In the genomic region with DNA sequence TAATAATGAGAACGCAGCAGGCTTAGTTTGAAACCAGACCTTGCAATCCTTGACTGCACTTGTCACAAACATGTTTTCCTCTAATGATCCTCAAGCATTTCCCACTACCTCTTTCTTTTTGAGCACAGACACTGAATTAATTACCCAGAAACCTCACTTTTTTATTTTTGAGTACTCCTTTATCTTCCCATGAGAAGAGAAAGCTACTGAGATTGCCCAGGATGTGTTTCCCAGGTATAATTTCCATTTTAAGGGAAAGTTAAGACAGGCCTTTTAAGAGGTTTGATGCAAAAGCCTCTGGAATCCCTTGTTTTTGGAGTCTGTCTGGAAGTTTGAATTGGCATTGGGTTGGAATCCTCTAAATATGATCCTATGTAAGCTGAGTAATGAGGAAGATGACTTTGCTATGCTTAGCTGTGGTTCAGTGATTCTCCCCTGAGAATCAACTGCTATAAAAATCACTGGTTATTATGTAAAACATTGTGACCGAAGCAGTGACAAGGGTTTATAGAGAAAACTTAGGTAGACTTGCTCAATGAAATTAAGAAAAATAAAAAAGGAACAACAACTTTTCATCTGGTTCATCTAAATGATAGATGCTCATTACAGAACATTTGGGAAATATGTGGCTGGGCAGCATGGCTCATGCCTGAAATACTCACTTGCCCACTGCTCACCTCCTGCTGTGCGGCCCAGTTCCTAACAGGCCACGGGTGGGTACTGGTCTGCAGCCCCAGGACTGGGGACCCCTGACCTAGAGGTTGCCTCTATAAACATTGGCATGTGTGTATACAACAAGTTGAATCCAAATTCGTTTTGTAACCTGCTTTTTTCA, we compare ENCODE assay signal across 8 cellular contexts. TPM values are rescaled to one million over a fixed set of nuclear protein-coding genes. Genes with fewer than 3 reads are reported as not detected.
DNase-seq lines count a peak whose midpoint lies in the region; ATAC-seq and TF ChIP-seq lines count a peak whose summit lies in the region.

No MANE protein-coding gene starts in this region.

- DNase-seq in KBM-7, result peak; percentile 61
- peak in 1 of 2 donors; percentile 30 for DNase-seq in foreskin keratinocyte
- DNase-seq in psoas muscle, result no peak
- DNase-seq in stimulated activated CD4-positive, alpha-beta T cell treated with anti-CD3 and anti-CD28 coated beads, Interleukin-4, amount 100 ng/mL, for 4 hours, result no peak
- no peak for DNase-seq in NCI-H446 treated with DMSO at 0.1 percent for 48 hours (lab: John Stamatoyannopoulos, UW)
- DNase-seq in transverse colon, result no peak

- H3K27me3 ChIP-seq in DOHH2 (ENCODE audit: control insufficient read depth, low read length), result no peaks in the 10 kb centered on the region
- H3K27me3 ChIP-seq in foreskin keratinocyte, result no peaks in the 10 kb centered on the region
- H3K27me3 ChIP-seq in psoas muscle (ENCODE audit: insufficient read depth in 3 of 3, low read length in 2 of 3), result no peaks in the 10 kb centered on the region
- H3K27me3 ChIP-seq in transverse colon, result peaks cover 34% of the 10 kb centered on the region

- peak overlapping the region; percentile 100 for H3K27ac ChIP-seq in DOHH2 (ENCODE audit: low read depth, low read length)
- H3K27ac ChIP-seq in foreskin keratinocyte, result peak overlapping the region; percentile 97
- no peak overlapping the region for H3K27ac ChIP-seq in psoas muscle
- H3K27ac ChIP-seq in transverse colon, result no peak overlapping the region

- no peak for TF ChIP-seq POLR2A in transverse colon (IDR thresholded peaks at IDR 0.05)

- H3K79me2 ChIP-seq in DOHH2 (ENCODE audit: control insufficient read depth, low read length), result peaks cover 50% of the 10 kb centered on the region

- TF ChIP-seq CTCF in DOHH2 (IDR thresholded peaks at IDR 0.05; ENCODE audit: low read depth, low read length, poor library complexity, severe bottlenecking) (no peak), foreskin keratinocyte (conservative IDR thresholded peaks at IDR 0.05) (no peak), psoas muscle (IDR thresholded peaks at IDR 0.05) (no peak), transverse colon (IDR thresholded peaks at IDR 0.05) (no peak)

- H3K36me3 ChIP-seq in DOHH2 (ENCODE audit: control insufficient read depth, low read length) (no peaks in the 10 kb centered on the region), psoas muscle (ENCODE audit: insufficient read depth in 1 of 2, low read depth in 1 of 2) (no peaks in the 10 kb centered on the region), transverse colon (no peaks in the 10 kb centered on the region)

- H3K9me3 ChIP-seq in DOHH2 (ENCODE audit: control insufficient read depth, insufficient read depth, low read length) (no peaks in the 10 kb centered on the region), psoas muscle (no peaks in the 10 kb centered on the region), transverse colon (no peaks in the 10 kb centered on the region)

- H3F3A ChIP-seq in DOHH2 (ENCODE audit: control insufficient read depth, insufficient read depth), result peaks cover 68% of the 10 kb centered on the region

- WGBS in psoas muscle, 3 donors, result 73 to 79% (median 77%) methylated on average over 5 of the region's 5 CpGs
- WGBS in transverse colon (ENCODE audit: low coverage in 1 of 2), 2 donors, result 75% methylated on average over 4 to 5 of the region's 5 CpGs

- H3K4me3 ChIP-seq in DOHH2 (ENCODE audit: low read length) (peak overlapping the region; percentile 76), psoas muscle (no peak overlapping the region), transverse colon (no peak overlapping the region)

- TF ChIP-seq EP300 in transverse colon (IDR thresholded peaks at IDR 0.05; ENCODE audit: low read depth), result no peak

- intact Hi-C loops in psoas muscle (cut with DNase I) (no loop called here), transverse colon (cut with DNase I; ENCODE audit: low total_unique reads) (no loop called here)

- in situ Hi-C loops in KBM-7 (cut with MboI; ENCODE audit: low pct_unique_long_range_greater_than_20kb, low sequenced_read_pairs) (no loop called here), transverse colon (cut with MboI; ENCODE audit: low pct_ligation_motif_present in 1 of 4, low pct_unique_long_range_greater_than_20kb in 1 of 4, low sequenced_read_pairs in 3 of 4) (no loop called here)

- H3K4me2 ChIP-seq in DOHH2 (ENCODE audit: low read length), result peak overlapping the region; percentile 99

- H3K4me1 ChIP-seq in DOHH2 (ENCODE audit: control insufficient read depth, low read length) (peaks cover 96% of the 10 kb centered on the region), foreskin keratinocyte (peaks cover 45% of the 10 kb centered on the region), psoas muscle (no peaks in the 10 kb centered on the region), transverse colon (peaks cover 0 to 17% (median 0%) of the 10 kb centered on the region in 4 donors)

- no peaks in the 10 kb centered on the region for H3K9me2 ChIP-seq in DOHH2 (replicated peaks; ENCODE audit: control insufficient read depth, low read length)

- no peaks in the 10 kb centered on the region for H4K20me1 ChIP-seq in DOHH2 (ENCODE audit: control insufficient read depth, insufficient read depth, low read depth, low read length)

- ATAC-seq in GM19468 (IDR thresholded peaks at IDR 0.05; ENCODE audit: extremely low read depth, unreplicated experiment), result peak; percentile 31
- ATAC-seq in foreskin keratinocyte, result no peak
- ATAC-seq in psoas muscle, result no peak

RNA-seq across cellular contexts. Expression of a gene that starts 10.8 kb away (rescaled TPM):
- not detected in 2 replicates for total RNA-seq in foreskin keratinocyte
- not detected in 2 replicates for polyA plus RNA-seq in foreskin keratinocyte
- total RNA-seq in psoas muscle, result under 1 TPM in 3 of 4 donors, not detected in 1; 0.23 to 0.68 (median 0.30) TPM
- polyA plus RNA-seq in psoas muscle, result under 1 TPM; 0.04 to 0.15 (median 0.13) TPM
- total RNA-seq in transverse colon, result 10 to 100 TPM in 1 of 4 donors, 1 to 10 TPM in 2, not detected in 1; 4.1 to 10.3 (median 4.1) TPM

Comparison
In these comparisons a context has a peak if more than half of its experiments do, and no peak if none do; other contexts are left out.
1. H3K27ac ChIP-seq: peak in DOHH2 (single experiment) and foreskin keratinocyte (single experiment); none in psoas muscle (single experiment) and transverse colon (0 of 4).